Comparison of ENCODE assay signal across 12 cellular contexts in genomic region chr13:51739403-51740112, GRCh38.
DNase-seq lines count a peak whose midpoint lies in the region; ATAC-seq and TF ChIP-seq lines count a peak whose summit lies in the region.
"Had no signal": no experiment of that assay in that cellular context is flagged by ENCODE, and none has a peak within 500 bp of the region (broad histone marks: within the 10 kb centered on the region; RNA-seq: fewer than 3 reads in every experiment).

No MANE protein-coding gene starts in this region.

- intact Hi-C loops in mammary epithelial cell (cut with micrococcal nuclease) (no loop called here), left lung (cut with DNase I) (no loop called here)
- intact Hi-C loops in activated CD8-positive, alpha-beta T cell treated with anti-CD3 and anti-CD28 coated beads for 36 hours (cut with micrococcal nuclease) = loop anchor here (10.0 kb wide), 1 partner anchor 125 kb away; no protein-coding TSS in a partner anchor

- H4K20me1 ChIP-seq in mammary epithelial cell (ENCODE audit: insufficient read depth, low read length) (no peaks in the 10 kb centered on the region), smooth muscle cell (ENCODE audit: low read depth) (no peaks in the 10 kb centered on the region)

- BruUV-seq in mammary epithelial cell (replicated peaks; lab: Mats Ljungman, UMichigan) = TSS peak; percentile 7

- no peaks in the 10 kb centered on the region for H3K27me3 Mint-ChIP-seq in natural killer cell treated with Interleukin-12 subunit alpha and Interleukin-12 subunit beta and Interleukin-15 and Interleukin-18, amount 100 ng/mL, for 72 hours
- no peaks in the 10 kb centered on the region for H3K27me3 Mint-ChIP-seq in activated CD8-positive, alpha-beta T cell treated with anti-CD3 and anti-CD28 coated beads for 36 hours

- peaks cover 14% of the 10 kb centered on the region for H3F3A ChIP-seq in smooth muscle cell (ENCODE audit: low read depth)

- H2AFZ ChIP-seq in mammary epithelial cell (ENCODE audit: low read depth, low read length) = no peak overlapping the region
- no peak overlapping the region for H2AFZ ChIP-seq in smooth muscle cell (ENCODE audit: low read depth)

- H3K27me3 ChIP-seq in mammary epithelial cell (ENCODE audit: insufficient read depth, low read length) = no peaks in the 10 kb centered on the region
- no peaks in the 10 kb centered on the region for H3K27me3 ChIP-seq in left lung
- H3K27me3 ChIP-seq in smooth muscle cell (ENCODE audit: low read depth) = no peaks in the 10 kb centered on the region

- CTCF ChIA-PET in mammary epithelial cell (lab: Charles Lee; ENCODE audit: low non-redundant PET) = no interaction called here
- CTCF ChIA-PET in activated CD8-positive, alpha-beta T cell treated with anti-CD3 and anti-CD28 coated beads for 36 hours (lab: Charles Lee) = interaction anchor here (1.0 to 1.4 kb wide), 3 partner anchors 22 to 453 kb away, joined by 3 read pairs; no protein-coding TSS in a partner anchor

- H3K9me3 ChIP-seq in mammary epithelial cell (replicated peaks; ENCODE audit: insufficient read depth, low read length) (no peaks in the 10 kb centered on the region), left lung (no peaks in the 10 kb centered on the region), smooth muscle cell (replicated peaks; ENCODE audit: low read depth) (no peaks in the 10 kb centered on the region)

- ATAC-seq in left lung = peak; percentile 25
- no peak for ATAC-seq in natural killer cell treated with Interleukin-12 subunit alpha and Interleukin-12 subunit beta and Interleukin-15 and Interleukin-18, amount 100 ng/mL, for 72 hours
- ATAC-seq in activated CD8-positive, alpha-beta T cell treated with anti-CD3 and anti-CD28 coated beads for 36 hours = no peak
- ATAC-seq: Panc1 had no signal

- dilution Hi-C loops in mammary epithelial cell (cut with HindIII; ENCODE audit: low sequenced_read_pairs) = no loop called here

- H3K4me3 ChIP-seq in mammary epithelial cell (replicated peaks in 1 of 3; ENCODE audit: insufficient read depth in 1 of 3, low read depth in 2 of 3, low read length in 3 of 3) = no peak overlapping the region
- no peak overlapping the region for H3K4me3 ChIP-seq in left lung
- H3K4me3 ChIP-seq in smooth muscle cell = no peak overlapping the region

- H3K9ac ChIP-seq in mammary epithelial cell (ENCODE audit: insufficient read depth, low read length) (no peak overlapping the region), smooth muscle cell (ENCODE audit: low read depth) (peak overlapping the region; percentile 6)

- H3K4me2 ChIP-seq in mammary epithelial cell (ENCODE audit: insufficient read depth, low read depth, low read length) = no peak overlapping the region
- peak overlapping the region; percentile 49 for H3K4me2 ChIP-seq in smooth muscle cell

- WGBS in mammary epithelial cell (ENCODE audit: low coverage, missing lambda C conversion rate) = 94% methylated on average over 6 of the region's 6 CpGs
- 52% methylated on average over 6 of the region's 6 CpGs for WGBS in smooth muscle cell (ENCODE audit: low lambda C conversion rate)

- H3K27ac Mint-ChIP-seq in natural killer cell treated with Interleukin-12 subunit alpha and Interleukin-12 subunit beta and Interleukin-15 and Interleukin-18, amount 100 ng/mL, for 72 hours = peak overlapping the region in 1 of 2 donors; percentile 31
- H3K27ac Mint-ChIP-seq in activated CD8-positive, alpha-beta T cell treated with anti-CD3 and anti-CD28 coated beads for 36 hours = no peak overlapping the region

- H3K4me3 Mint-ChIP-seq in natural killer cell treated with Interleukin-12 subunit alpha and Interleukin-12 subunit beta and Interleukin-15 and Interleukin-18, amount 100 ng/mL, for 72 hours = no peak overlapping the region
- H3K4me3 Mint-ChIP-seq in activated CD8-positive, alpha-beta T cell treated with anti-CD3 and anti-CD28 coated beads for 36 hours = no peak overlapping the region

- H3K4me1 ChIP-seq in mammary epithelial cell (ENCODE audit: insufficient read depth, low read length) (no peaks in the 10 kb centered on the region), left lung (peaks cover 0 to 7% of the 10 kb centered on the region in 2 donors), smooth muscle cell (ENCODE audit: low read depth) (peaks cover 7% of the 10 kb centered on the region)

- in situ Hi-C loops in mammary epithelial cell (cut with MboI; ENCODE audit: low sequenced_read_pairs in 2 of 2) = no loop called here

- H3K79me2 ChIP-seq in mammary epithelial cell (ENCODE audit: insufficient read depth, low read length) (peaks cover 6% of the 10 kb centered on the region), smooth muscle cell (ENCODE audit: low read depth) (no peaks in the 10 kb centered on the region)

- H3K36me3 Mint-ChIP-seq in natural killer cell treated with Interleukin-12 subunit alpha and Interleukin-12 subunit beta and Interleukin-15 and Interleukin-18, amount 100 ng/mL, for 72 hours = no peaks in the 10 kb centered on the region
- peaks cover 28% of the 10 kb centered on the region for H3K36me3 Mint-ChIP-seq in activated CD8-positive, alpha-beta T cell treated with anti-CD3 and anti-CD28 coated beads for 36 hours (ENCODE audit: low read depth)

- POLR2A ChIA-PET in activated CD8-positive, alpha-beta T cell treated with anti-CD3 and anti-CD28 coated beads for 36 hours (lab: Charles Lee) = interaction anchor here (0.6 kb wide), 3 partner anchors 43 to 367 kb away, joined by 3 to 4 read pairs (median 4); no protein-coding TSS in a partner anchor

- peaks cover 23% of the 10 kb centered on the region for H3K36me3 ChIP-seq in mammary epithelial cell (ENCODE audit: insufficient read depth, low read length)
- peaks cover 0 to 23% of the 10 kb centered on the region in 2 donors for H3K36me3 ChIP-seq in left lung
- H3K36me3 ChIP-seq in smooth muscle cell (ENCODE audit: low read depth) = no peaks in the 10 kb centered on the region

- peaks cover 10 to 14% of the 10 kb centered on the region in 2 donors for H3K4me1 Mint-ChIP-seq in natural killer cell treated with Interleukin-12 subunit alpha and Interleukin-12 subunit beta and Interleukin-15 and Interleukin-18, amount 100 ng/mL, for 72 hours (ENCODE audit: low read depth in 2 of 2)
- H3K4me1 Mint-ChIP-seq in activated CD8-positive, alpha-beta T cell treated with anti-CD3 and anti-CD28 coated beads for 36 hours (ENCODE audit: low read depth) = peaks cover 28% of the 10 kb centered on the region

- TF ChIP-seq CTCF in C4-2B (conservative IDR thresholded peaks at IDR 0.05) (no peak), mammary epithelial cell (conservative IDR thresholded peaks at IDR 0.05 in 1 of 2, IDR thresholded peaks at IDR 0.05 in 1 of 2; ENCODE audit: extremely low read depth in 1 of 2, insufficient read depth in 1 of 2, low read depth in 1 of 2, low read length in 2 of 2) (no peak), left lung (IDR thresholded peaks at IDR 0.05) (no peak), smooth muscle cell (IDR thresholded peaks at IDR 0.05; ENCODE audit: borderline replicate concordance, insufficient read depth, poor library complexity, severe bottlenecking) (no peak)
- TF ChIP-seq CTCF in activated CD8-positive, alpha-beta T cell treated with anti-CD3 and anti-CD28 coated beads for 36 hours (IDR thresholded peaks at IDR 0.05) = no peak

- DNase-seq in mammary epithelial cell = no peak
- no peak for DNase-seq in left lung
- DNase-seq in smooth muscle cell (lab: John Stamatoyannopoulos, UW; ENCODE audit: unreplicated experiment) = no peak
- DNase-seq in natural killer cell treated with Interleukin-12 subunit alpha and Interleukin-12 subunit beta and Interleukin-15 and Interleukin-18, amount 100 ng/mL, for 72 hours (ENCODE audit: low spot score) = no peak
- no peak for DNase-seq in stimulated activated naive CD4-positive, alpha-beta T cell (lab: John Stamatoyannopoulos, UW)
- no peak for DNase-seq in activated CD8-positive, alpha-beta T cell treated with anti-CD3 and anti-CD28 coated beads for 36 hours
- no peak for DNase-seq in effector CD8-positive, alpha-beta T cell (lab: John Stamatoyannopoulos, UW)
- DNase-seq: activated CD4-positive, alpha-beta T cell treated with anti-CD3 and anti-CD28 coated beads for 4 hours; NCI-H1105 treated with DMSO at 0.1 percent for 48 hours; NCI-H524 had no signal

- H3K27ac ChIP-seq in C4-2B (peak overlapping the region; percentile 70), mammary epithelial cell (ENCODE audit: insufficient read depth, low read depth, low read length) (no peak overlapping the region), left lung (peak overlapping the region; percentile 20 to 43), smooth muscle cell (ENCODE audit: low read depth) (peak overlapping the region; percentile 83)

- H3K9me3 Mint-ChIP-seq in natural killer cell treated with Interleukin-12 subunit alpha and Interleukin-12 subunit beta and Interleukin-15 and Interleukin-18, amount 100 ng/mL, for 72 hours = no peaks in the 10 kb centered on the region
- no peaks in the 10 kb centered on the region for H3K9me3 Mint-ChIP-seq in activated CD8-positive, alpha-beta T cell treated with anti-CD3 and anti-CD28 coated beads for 36 hours
